Comparison of ENCODE assay signal across 13 cellular contexts in the genomic region with DNA sequence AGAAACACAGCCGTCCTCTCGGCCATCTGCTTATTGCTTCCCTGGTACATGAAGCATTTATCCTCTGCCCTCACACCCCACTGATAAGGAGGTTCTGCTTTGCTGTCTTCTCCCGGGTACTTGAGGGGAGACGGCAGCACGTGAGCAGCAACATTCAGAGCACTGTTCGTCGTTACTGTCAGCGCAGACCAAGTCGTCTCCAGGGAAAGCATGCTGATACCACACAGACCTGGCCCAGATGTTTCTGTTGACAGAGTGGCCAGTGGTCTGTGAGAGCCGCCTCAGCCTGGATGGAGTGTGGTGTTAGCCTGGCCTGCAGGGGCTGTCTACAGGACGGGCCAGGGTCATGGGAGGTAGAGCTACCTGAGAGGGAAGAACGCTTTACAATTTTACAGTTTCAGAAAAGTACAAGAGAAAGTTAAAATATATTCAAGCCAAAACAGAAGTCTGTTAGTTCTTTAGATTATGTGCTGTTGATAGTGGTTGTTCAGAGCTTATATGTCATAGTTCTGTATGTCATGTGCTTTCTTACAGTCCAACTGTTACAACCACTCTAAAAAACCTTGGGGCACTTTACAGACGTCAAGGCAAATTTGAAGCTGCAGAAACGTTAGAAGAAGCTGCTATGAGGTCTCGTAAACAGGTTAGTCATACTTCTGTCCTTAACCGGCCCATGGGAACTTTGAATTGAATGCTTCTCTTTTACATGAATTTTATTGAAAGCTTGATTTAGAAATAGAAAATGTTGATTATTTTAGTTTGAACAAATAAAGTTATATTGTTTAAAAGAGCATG. TPM values are rescaled to one million over a fixed set of nuclear protein-coding genes. Genes with fewer than 3 reads are reported as not detected.
DNase-seq lines count a peak whose midpoint lies in the region; ATAC-seq and TF ChIP-seq lines count a peak whose summit lies in the region.
"Had no signal": no experiment of that assay in that cellular context is flagged by ENCODE, and none has a peak within 500 bp of the region (broad histone marks: within the 10 kb centered on the region; RNA-seq: fewer than 3 reads in every experiment).

No MANE protein-coding gene starts in this region.

- POLR2A ChIA-PET in PC-3 (lab: Charles Lee; ENCODE audit: unreplicated experiment) = interaction anchor here (0.6 kb wide), 1 partner anchor 27 kb away, joined by 5 read pairs; no protein-coding TSS in a partner anchor

- no peaks in the 10 kb centered on the region; the same call in 1 of the 2 replicates for H3K4me1 Mint-ChIP-seq in HFFc6 (ENCODE audit: low read depth)

- no peaks in the 10 kb centered on the region for H3K9me3 Mint-ChIP-seq in HFFc6

- H3K27me3 Mint-ChIP-seq in HFFc6 (ENCODE audit: insufficient read depth) = peaks cover 2% of the 10 kb centered on the region; the same call in 1 of the 2 replicates

- BruUV-seq in PC-3 (replicated peaks; lab: Mats Ljungman, UMichigan) = no TSS peak

- H4K20me1 ChIP-seq in PC-3 (ENCODE audit: low read length) = no peaks in the 10 kb centered on the region
- no peaks in the 10 kb centered on the region for H4K20me1 ChIP-seq in osteoblast (ENCODE audit: insufficient read depth, low read length)
- peaks cover 3% of the 10 kb centered on the region for H4K20me1 ChIP-seq in hepatocyte (ENCODE audit: insufficient read depth, poor library complexity, severe bottlenecking)

- CTCF ChIA-PET in PC-3 (lab: Charles Lee) = no interaction called here

- H3K36me3 ChIP-seq in PC-3 (ENCODE audit: low read depth, low read length) = peaks cover 76% of the 10 kb centered on the region
- H3K36me3 ChIP-seq in osteoblast (ENCODE audit: insufficient read depth, low read length) = peaks cover 89% of the 10 kb centered on the region
- no peaks in the 10 kb centered on the region for H3K36me3 ChIP-seq in hepatocyte (replicated peaks; ENCODE audit: insufficient read depth, low read depth)

- H3K4me3 Mint-ChIP-seq in HFFc6 = peak overlapping the region; percentile 18; the same call in 1 of the 2 replicates

- ATAC-seq in PC-3 = peak; percentile 87

- no peaks in the 10 kb centered on the region for H3F3A ChIP-seq in PC-3 (ENCODE audit: low read length, unreplicated experiment)

- H3K9me2 ChIP-seq in PC-3 (replicated peaks; ENCODE audit: low read length) (no peaks in the 10 kb centered on the region), hepatocyte (replicated peaks; ENCODE audit: insufficient read depth) (no peaks in the 10 kb centered on the region)

- 55% methylated on average over 16 of the region's 16 CpGs for WGBS in hepatocyte (ENCODE audit: low lambda C conversion rate, missing lambda C conversion rate)

- H3K9ac ChIP-seq in PC-3 (ENCODE audit: low read length) = peak overlapping the region; percentile 16
- H3K9ac ChIP-seq: BLaER1, KMS-11 had no signal

- intact Hi-C loops in PC-3 (cut with micrococcal nuclease) = loop anchor here (5.0 kb wide), 1 partner anchor 105 kb away; no protein-coding TSS in a partner anchor

- H3K27ac Mint-ChIP-seq in HFFc6 = peak overlapping the region; percentile 32

- H3K79me2 ChIP-seq in PC-3 (ENCODE audit: low read length) (no peaks in the 10 kb centered on the region; the same call in 1 of the 2 replicates), osteoblast (ENCODE audit: insufficient read depth, low read length) (peaks cover 39% of the 10 kb centered on the region), hepatocyte (peaks cover 2% of the 10 kb centered on the region)

- peaks cover 5% of the 10 kb centered on the region; the same call in 1 of the 2 replicates for H3K4me1 ChIP-seq in PC-3 (ENCODE audit: insufficient read depth, low read length)
- no peaks in the 10 kb centered on the region for H3K4me1 ChIP-seq in osteoblast (ENCODE audit: insufficient read depth, low read length)
- H3K4me1 ChIP-seq in hepatocyte (ENCODE audit: insufficient read depth) = no peaks in the 10 kb centered on the region

- DNase-seq in HFFc6 (peak; percentile 38), PC-3 (peak; percentile 51), foreskin melanocyte (peak; percentile 81), osteoblast (ENCODE audit: insufficient read length, low spot score, missing footprints) (peak; percentile 41), hepatocyte (ENCODE audit: low spot score) (no peak), AG20443 (ENCODE audit: low spot score) (no peak), NCI-H524 treated with DMSO at 0.1 percent for 48 hours (lab: John Stamatoyannopoulos, UW) (no peak)
- DNase-seq: H7, NCI-H187 treated with DMSO at 0.1 percent for 48 hours, NCI-H446, NCI-H748 treated with DMSO at 0.1 percent for 48 hours had no signal

- H3K4me2 ChIP-seq in PC-3 (ENCODE audit: low read length) (no peak overlapping the region), osteoblast (ENCODE audit: insufficient read depth, low read length) (no peak overlapping the region), hepatocyte (no peak overlapping the region)
- H3K4me2 ChIP-seq: BLaER1, KMS-11 had no signal

- H3K9me3 ChIP-seq in PC-3 (ENCODE audit: low read length) (no peaks in the 10 kb centered on the region), osteoblast (ENCODE audit: low read depth, low read length) (no peaks in the 10 kb centered on the region), hepatocyte (ENCODE audit: low read depth) (no peaks in the 10 kb centered on the region)
- H3K9me3 ChIP-seq: BLaER1 had no signal

- H3K36me3 Mint-ChIP-seq in HFFc6 (ENCODE audit: low read depth) = peaks cover 54% of the 10 kb centered on the region

- H3K4me3 ChIP-seq in PC-3 (ENCODE audit: low read length) = no peak overlapping the region
- no peak overlapping the region for H3K4me3 ChIP-seq in osteoblast (ENCODE audit: insufficient read depth, low read length)
- H3K4me3 ChIP-seq in hepatocyte = no peak overlapping the region
- H3K4me3 ChIP-seq: BLaER1 had no signal

- H3K27ac ChIP-seq in PC-3 (ENCODE audit: low read length) = peak overlapping the region; percentile 66
- H3K27ac ChIP-seq in osteoblast (ENCODE audit: low read depth, low read length) = peak overlapping the region; percentile 36
- H3K27ac ChIP-seq in hepatocyte = no peak overlapping the region
- H3K27ac ChIP-seq: BLaER1, KMS-11 had no signal

- H2AFZ ChIP-seq in PC-3 (ENCODE audit: low read length) = no peak overlapping the region
- H2AFZ ChIP-seq in osteoblast (ENCODE audit: low read length) = no peak overlapping the region
- H2AFZ ChIP-seq in hepatocyte = no peak overlapping the region

- no peaks in the 10 kb centered on the region for H3K27me3 ChIP-seq in PC-3 (ENCODE audit: low read length)
- no peaks in the 10 kb centered on the region for H3K27me3 ChIP-seq in osteoblast (ENCODE audit: insufficient read depth, low read length)
- no peaks in the 10 kb centered on the region for H3K27me3 ChIP-seq in hepatocyte
- H3K27me3 ChIP-seq: BLaER1 had no signal

- TF ChIP-seq CTCF in HFFc6 (IDR thresholded peaks at IDR 0.05) = no peak
- no peak for TF ChIP-seq CTCF in PC-3 (conservative IDR thresholded peaks at IDR 0.05; ENCODE audit: low read depth, low read length)
- TF ChIP-seq CTCF in osteoblast (IDR thresholded peaks at IDR 0.05; ENCODE audit: extremely low read depth, low read depth, low read length) = no peak
- TF ChIP-seq CTCF in hepatocyte (IDR thresholded peaks at IDR 0.05; ENCODE audit: poor library complexity) = no peak

RNA-seq across cellular contexts. Expression of gene XRCC3, which starts 38.2 kb away (rescaled TPM):
- total RNA-seq in HFFc6 (2021; fragmentation: NEBNext Ultra II Directional; extraction: Animal tissue kit (Norgen Biotek cat#: 25700)) = 10 to 100 TPM in 5 of 6 experiments, 1 to 10 TPM in 1; 7.3 to 15.7 (median 13.4) TPM
- 61.3 and 80.3 TPM in 2 replicates for total RNA-seq in PC-3 (2014; rRNA removed)
- total RNA-seq in osteoblast = 4.3 and 5.0 TPM in 2 replicates
- 7.1 and 9.1 TPM in 2 replicates for total RNA-seq in hepatocyte
- polyA plus RNA-seq in hepatocyte = 7.7 and 8.2 TPM in 2 replicates

RNA-seq across cellular contexts. Expression of gene ZFYVE21, which starts 38.5 kb away (rescaled TPM):
- 10 to 100 TPM; 40.9 to 47.7 (median 42.1) TPM for total RNA-seq in HFFc6 (2021; fragmentation: NEBNext Ultra II Directional; extraction: Animal tissue kit (Norgen Biotek cat#: 25700))
- total RNA-seq in PC-3 (2014; rRNA removed) = 47.2 and 50.1 TPM in 2 replicates
- 36.9 and 39.8 TPM in 2 replicates for total RNA-seq in osteoblast
- 39.4 and 59.2 TPM in 2 replicates for total RNA-seq in hepatocyte
- polyA plus RNA-seq in hepatocyte = 51.3 and 55.2 TPM in 2 replicates

RNA-seq across cellular contexts. Expression of gene KLC1, which starts 48.1 kb away (rescaled TPM):
- total RNA-seq in HFFc6 (2021; fragmentation: NEBNext Ultra II Directional; extraction: Animal tissue kit (Norgen Biotek cat#: 25700)) = 100 to 1,000 TPM; 179 to 204 (median 189) TPM
- total RNA-seq in PC-3 (2014; rRNA removed) = 306 and 466 TPM in 2 replicates
- total RNA-seq in osteoblast = 198 and 205 TPM in 2 replicates
- 115 and 122 TPM in 2 replicates for total RNA-seq in hepatocyte
- polyA plus RNA-seq in hepatocyte = 95.4 and 130 TPM in 2 replicates

Comparison
In these comparisons a context has a peak if more than half of its experiments do, and no peak if none do; other contexts are left out.
1. DNase-seq: peak in HFFc6 (single experiment), PC-3 (single experiment), foreskin melanocyte (single experiment) and osteoblast (single experiment); none in hepatocyte (single experiment), AG20443 (single experiment) and NCI-H524 treated with DMSO at 0.1 percent for 48 hours (single experiment).